ENCODE assay signal across 9 cellular contexts in genomic region chr2:75465317-75465998, GRCh38.
A peak's percentile ranks its signal among the peaks of the same experiment; 100 is the strongest.
DNase-seq lines count a peak whose midpoint lies in the region; ATAC-seq, FAIRE-seq and TF ChIP-seq lines count a peak whose summit lies in the region.
"Had no signal": no experiment of that assay in that cellular context is flagged by ENCODE, and none has a peak within 500 bp of the region (broad histone marks: within the 10 kb centered on the region; RNA-seq: fewer than 3 reads in every experiment).

No MANE protein-coding gene starts in this region.

- no peak for TF ChIP-seq RAD21 in K562 (CRISPR knock-in tag; conservative IDR thresholded peaks at IDR 0.05 in 1 of 2, IDR thresholded peaks at IDR 0.05 in 1 of 2)

- CTCF ChIA-PET in K562 (lab: Yijun Ruan, JAX; ENCODE audit: low intra/inter-chr PET ratio), result interaction anchor here (1.4 to 2.8 kb wide), 2 partner anchors 143 to 162 kb away, joined by 7 to 11 read pairs; no protein-coding TSS in a partner anchor

- WGBS in K562 (ENCODE audit: insufficient coverage, low coverage, missing lambda C conversion rate), result 0% methylated on average over 1 of the region's 1 CpG
- 27% methylated on average over 1 of the region's 1 CpG for WGBS in right lobe of liver (ENCODE audit: insufficient coverage, low coverage, low lambda C conversion rate, missing lambda C conversion rate)

- H3K36me3 ChIP-seq in Karpas-422 (ENCODE audit: insufficient read depth, low read length) (no peaks in the 10 kb centered on the region), K562 (ENCODE audit: control insufficient read depth, insufficient read depth, low read length) (no peaks in the 10 kb centered on the region), right lobe of liver (no peaks in the 10 kb centered on the region)

- H3K4me1 ChIP-seq in Karpas-422 (ENCODE audit: low read length), result peaks cover 21% of the 10 kb centered on the region
- H3K4me1 ChIP-seq in K562 (replicated peaks in 1 of 2; ENCODE audit: control insufficient read depth in 2 of 2, insufficient read depth in 2 of 2, low read length in 2 of 2), result no peaks in the 10 kb centered on the region
- no peaks in the 10 kb centered on the region for H3K4me1 ChIP-seq in right lobe of liver

- ATAC-seq in K562 (no peak), right lobe of liver (peak; percentile 72 to 92 (median 85)), HG02981 (IDR thresholded peaks at IDR 0.05; ENCODE audit: unreplicated experiment) (no peak)

- TF ChIP-seq CTCF in K562 (IDR thresholded peaks at IDR 0.05 in 2 of 3, conservative IDR thresholded peaks at IDR 0.05 in 1 of 3; ENCODE audit: insufficient read depth in 2 of 3, low read depth in 1 of 3, low read length in 3 of 3), result no peak
- TF ChIP-seq CTCF in right lobe of liver (IDR thresholded peaks at IDR 0.05), result peak; percentile 53 to 59 (median 56)

- H3K27ac ChIP-seq in Karpas-422 (ENCODE audit: low read length) (no peak overlapping the region), K562 (ENCODE audit: extremely low read depth, low read depth, low read length) (no peak overlapping the region), right lobe of liver (no peak overlapping the region)

- H3K9me1 ChIP-seq in K562 (ENCODE audit: control insufficient read depth, insufficient read depth, low read length), result no peaks in the 10 kb centered on the region

- H3K9me3 ChIP-seq in Karpas-422 (ENCODE audit: low read length) (no peaks in the 10 kb centered on the region), K562 (replicated peaks; ENCODE audit: control insufficient read depth, insufficient read depth, low read depth, low read length) (no peaks in the 10 kb centered on the region), right lobe of liver (no peaks in the 10 kb centered on the region)

- no peaks in the 10 kb centered on the region for H4K20me1 ChIP-seq in Karpas-422 (ENCODE audit: insufficient read depth, low read depth, low read length)
- no peaks in the 10 kb centered on the region for H4K20me1 ChIP-seq in K562 (replicated peaks; ENCODE audit: control insufficient read depth, insufficient read depth, low read length)

- no peak overlapping the region for H3K4me2 ChIP-seq in Karpas-422 (ENCODE audit: low read depth, low read length, poor library complexity, severe bottlenecking)
- no peak overlapping the region for H3K4me2 ChIP-seq in K562 (ENCODE audit: insufficient read depth, low read length)

- no peaks in the 10 kb centered on the region for H3K79me2 ChIP-seq in Karpas-422 (ENCODE audit: low read length)
- no peaks in the 10 kb centered on the region for H3K79me2 ChIP-seq in K562 (ENCODE audit: control insufficient read depth, insufficient read depth, low read length)

- intact Hi-C loops in K562 (cut with micrococcal nuclease) (loop anchor here (2.0 to 5.0 kb wide), 3 partner anchors 143 to 398 kb away; no protein-coding TSS in a partner anchor), right lobe of liver (cut with DNase I) (loop anchor here (5.0 kb wide), 1 partner anchor 142 kb away; no protein-coding TSS in a partner anchor)

- H3K27me3 ChIP-seq in Karpas-422 (ENCODE audit: low read length) (0 out of 2 replicates have a peak, but pooled peaks cover 2% of the 10 kb centered on the region), K562 (ENCODE audit: control insufficient read depth in 2 of 2, insufficient read depth in 2 of 2, low read length in 2 of 2) (no peaks in the 10 kb centered on the region), right lobe of liver (no peaks in the 10 kb centered on the region)

- no peak overlapping the region for H3K4me3 ChIP-seq in Karpas-422 (ENCODE audit: low read length)
- no peak overlapping the region for H3K4me3 ChIP-seq in K562
- H3K4me3 ChIP-seq in right lobe of liver, result no peak overlapping the region

- H2AFZ ChIP-seq in Karpas-422 (ENCODE audit: low read length) (peak overlapping the region; percentile 2; the same call in 1 of the 2 replicates), K562 (ENCODE audit: low read depth, low read length) (no peak overlapping the region)

- no peak for TF ChIP-seq EP300 in K562 (IDR thresholded peaks at IDR 0.05; ENCODE audit: low read length)

- H3K9ac ChIP-seq in Karpas-422 (ENCODE audit: low read length), result no peak overlapping the region
- no peak overlapping the region for H3K9ac ChIP-seq in K562 (ENCODE audit: insufficient read depth in 1 of 2, low read depth in 2 of 2, low read length in 2 of 2)

- DNase-seq in DMS53 (lab: John Stamatoyannopoulos, UW) (peak; percentile 69), Karpas-422 (no peak), K562 (ENCODE audit: extremely low read depth in 1 of 4, low spot score in 3 of 4) (no peak), right lobe of liver (peak in 1 of 3 donors; percentile 23), NOMO-1 treated with DMSO at 0.1 percent for 48 hours (lab: John Stamatoyannopoulos, UW; ENCODE audit: unreplicated experiment) (no peak), KG1 (lab: John Stamatoyannopoulos, UW) (no peak), HT-29 (ENCODE audit: low spot score) (no peak)
- DNase-seq: amniotic stem cell had no signal

- FAIRE-seq in K562 (lab: Jason Lieb, UNC), result no peak

- TF ChIP-seq POLR2A in K562 (conservative IDR thresholded peaks at IDR 0.05), result no peak
- no peak for TF ChIP-seq POLR2A in right lobe of liver (IDR thresholded peaks at IDR 0.05)

- in situ Hi-C loops in K562 (cut with MboI), result loop anchor here (10.0 kb wide), 1 partner anchor 139 kb away; no protein-coding TSS in a partner anchor

- no TSS peak for BruUV-seq in K562 (replicated peaks; lab: Mats Ljungman, UMichigan)

- POLR2A ChIA-PET in K562 (lab: Yijun Ruan, JAX), result interaction anchor here (0.7 kb wide), 1 partner anchor 73 kb away, joined by 4 read pairs; no protein-coding TSS in a partner anchor

- H3K9me2 ChIP-seq in Karpas-422 (replicated peaks; ENCODE audit: insufficient read depth, low read length), result no peaks in the 10 kb centered on the region

TF ChIP-seq in K562, 482 proteins besides CTCF, POLR2A, EP300 and RAD21:
- TF ChIP-seq TRIM28 (IDR thresholded peaks at IDR 0.05) (no peak), TFE3 (CRISPR knock-in tag; IDR thresholded peaks at IDR 0.05) (peak; percentile 53)

Comparison
In these comparisons a context has a peak if more than half of its experiments do, and no peak if none do; other contexts are left out.
1. ATAC-seq: peak in right lobe of liver (4 of 4); none in K562 (single experiment) and HG02981 (single experiment).
2. CTCF ChIP-seq: peak in right lobe of liver (4 of 4); none in K562 (0 of 3).